ENCODE assay signal across 21 cellular contexts in the genomic region with DNA sequence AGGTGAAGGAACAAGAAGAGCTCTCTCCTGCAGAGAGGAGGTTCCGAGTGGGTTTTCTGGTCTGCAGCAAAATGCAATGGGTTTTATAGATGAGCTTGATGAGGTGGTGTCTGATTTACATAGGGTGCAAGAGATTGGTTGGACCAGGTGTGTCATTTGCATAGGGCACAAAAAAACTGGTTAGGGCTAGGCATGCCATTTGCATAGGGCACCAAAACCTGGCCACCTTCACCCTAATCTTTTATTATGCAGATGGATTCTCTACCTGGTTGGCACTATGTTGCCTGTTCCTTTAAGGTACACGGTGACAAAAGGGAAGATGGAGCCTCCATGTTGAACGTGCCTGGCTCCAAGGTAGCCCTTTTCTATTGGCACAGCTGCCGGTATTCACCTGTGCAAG.
"Had no signal": no experiment of that assay in that cellular context is flagged by ENCODE, and none has a peak within 500 bp of the region (broad histone marks: within the 10 kb centered on the region; RNA-seq: fewer than 3 reads in every experiment).

No MANE protein-coding gene starts in this region.

- H3K4me2 ChIP-seq: neural progenitor cell, smooth muscle cell had no signal

- DNase-seq: effector memory CD4-positive, alpha-beta T cell; esophagus squamous epithelium; foreskin fibroblast; glutamatergic neuron; immature natural killer cell; left ventricle myocardium inferior; lower lobe of right lung; occipital lobe; pancreas; right cardiac atrium; stimulated activated CD4-positive, alpha-beta T cell treated with anti-CD3 and anti-CD28 coated beads, Interleukin-2, amount 100 ng/mL, for 48 hours; stimulated activated naive CD4-positive, alpha-beta T cell treated with Interleukin-2 at 50 U/mL for 16 hours; trophoblast cell had no signal

- H3K36me3 Mint-ChIP-seq: immature natural killer cell; memory B cell; mesothelial cell of epicardium; natural killer cell treated with Interleukin-12 subunit alpha and Interleukin-12 subunit beta and Interleukin-15 and Interleukin-18, amount 100 ng/mL, for 72 hours; neural progenitor cell had no signal

- ATAC-seq: gastroesophageal sphincter; lower lobe of right lung; natural killer cell treated with Interleukin-12 subunit alpha and Interleukin-12 subunit beta and Interleukin-15 and Interleukin-18, amount 100 ng/mL, for 72 hours; pancreas; right cardiac atrium had no signal

- H3K9me3 Mint-ChIP-seq: immature natural killer cell; memory B cell; mesothelial cell of epicardium; natural killer cell treated with Interleukin-12 subunit alpha and Interleukin-12 subunit beta and Interleukin-15 and Interleukin-18, amount 100 ng/mL, for 72 hours; neural progenitor cell had no signal

- H2AFZ ChIP-seq: neural progenitor cell had no signal

- H3K9ac ChIP-seq: neural progenitor cell had no signal

- H3K27me3 ChIP-seq: esophagus squamous epithelium, neural progenitor cell had no signal

- H3K4me3 Mint-ChIP-seq: immature natural killer cell; memory B cell; mesothelial cell of epicardium; natural killer cell treated with Interleukin-12 subunit alpha and Interleukin-12 subunit beta and Interleukin-15 and Interleukin-18, amount 100 ng/mL, for 72 hours; neural progenitor cell had no signal

- H3K4me1 ChIP-seq: gastroesophageal sphincter, left ventricle myocardium inferior, lower lobe of right lung, neural progenitor cell, pancreas had no signal

- H3K9me3 ChIP-seq: esophagus squamous epithelium, gastroesophageal sphincter, left ventricle myocardium inferior, lower lobe of right lung, pancreas had no signal

- H3K27ac ChIP-seq: epithelial cell of prostate, esophagus squamous epithelium, gastroesophageal sphincter, left ventricle myocardium inferior, lower lobe of right lung, neural progenitor cell, pancreas had no signal

- H3K27ac Mint-ChIP-seq: immature natural killer cell; memory B cell; mesothelial cell of epicardium; natural killer cell treated with Interleukin-12 subunit alpha and Interleukin-12 subunit beta and Interleukin-15 and Interleukin-18, amount 100 ng/mL, for 72 hours; neural progenitor cell; progenitor cell of endocrine pancreas had no signal
